1 cellular context compared by ENCODE assay signal in the genomic region with DNA sequence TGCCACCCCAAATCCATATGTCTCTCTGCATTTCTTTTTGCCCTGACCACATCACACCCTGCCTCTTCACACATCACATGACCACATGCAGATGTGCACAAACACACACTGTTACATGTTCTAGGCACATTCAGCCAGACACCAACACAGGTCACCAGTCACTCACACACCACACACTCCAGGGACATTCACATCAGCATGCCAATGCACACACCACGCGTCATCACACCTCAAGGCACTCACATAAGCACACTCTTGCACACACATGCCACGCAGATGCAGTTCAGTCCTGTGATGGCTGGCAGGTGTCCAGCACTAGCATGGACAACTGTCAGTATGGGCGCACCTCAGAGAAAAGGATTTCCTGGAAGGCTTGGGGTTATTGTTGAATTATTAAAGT.
TF ChIP-seq lines count a peak whose summit lies in the region.

No MANE protein-coding gene starts in this region.

TF ChIP-seq in H1, 55 proteins besides CTCF, POLR2A, EP300 and RAD21 (continued from another document):
- no peak for TF ChIP-seq TAF7 (optimal IDR thresholded peaks at IDR 0.05; ENCODE audit: borderline replicate concordance, low read depth, low read length)
- no peak for TF ChIP-seq SIX5 (IDR thresholded peaks at IDR 0.05; ENCODE audit: low read depth, low read length)
- TF ChIP-seq ZNF274 (IDR thresholded peaks at IDR 0.05; ENCODE audit: borderline replicate concordance, extremely low read depth, low read length), result no peak
- no peak for TF ChIP-seq EGR1 (IDR thresholded peaks at IDR 0.05; ENCODE audit: borderline replicate concordance, low read depth, low read length)
- no peak for TF ChIP-seq RNF2 (IDR thresholded peaks at IDR 0.05; ENCODE audit: borderline replicate concordance, low read depth, low read length, missing control alignments, poor library complexity, severe bottlenecking)
- TF ChIP-seq, protein P1, sequence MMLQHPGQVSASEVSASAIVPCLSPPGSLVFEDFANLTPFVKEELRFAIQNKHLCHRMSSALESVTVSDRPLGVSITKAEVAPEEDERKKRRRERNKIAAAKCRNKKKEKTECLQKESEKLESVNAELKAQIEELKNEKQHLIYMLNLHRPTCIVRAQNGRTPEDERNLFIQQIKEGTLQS (IDR thresholded peaks at IDR 0.05; ENCODE audit: insufficient read depth, low read depth, low read length), result no peak
- no peak for TF ChIP-seq HDAC2 (IDR thresholded peaks at IDR 0.05; ENCODE audit: borderline replicate concordance in 1 of 2, low read depth in 2 of 2, low read length in 2 of 2)
- no peak for TF ChIP-seq CHD2 (IDR thresholded peaks at IDR 0.05; ENCODE audit: low read length)
